ENCODE assay signal across 19 cellular contexts in the genomic region with DNA sequence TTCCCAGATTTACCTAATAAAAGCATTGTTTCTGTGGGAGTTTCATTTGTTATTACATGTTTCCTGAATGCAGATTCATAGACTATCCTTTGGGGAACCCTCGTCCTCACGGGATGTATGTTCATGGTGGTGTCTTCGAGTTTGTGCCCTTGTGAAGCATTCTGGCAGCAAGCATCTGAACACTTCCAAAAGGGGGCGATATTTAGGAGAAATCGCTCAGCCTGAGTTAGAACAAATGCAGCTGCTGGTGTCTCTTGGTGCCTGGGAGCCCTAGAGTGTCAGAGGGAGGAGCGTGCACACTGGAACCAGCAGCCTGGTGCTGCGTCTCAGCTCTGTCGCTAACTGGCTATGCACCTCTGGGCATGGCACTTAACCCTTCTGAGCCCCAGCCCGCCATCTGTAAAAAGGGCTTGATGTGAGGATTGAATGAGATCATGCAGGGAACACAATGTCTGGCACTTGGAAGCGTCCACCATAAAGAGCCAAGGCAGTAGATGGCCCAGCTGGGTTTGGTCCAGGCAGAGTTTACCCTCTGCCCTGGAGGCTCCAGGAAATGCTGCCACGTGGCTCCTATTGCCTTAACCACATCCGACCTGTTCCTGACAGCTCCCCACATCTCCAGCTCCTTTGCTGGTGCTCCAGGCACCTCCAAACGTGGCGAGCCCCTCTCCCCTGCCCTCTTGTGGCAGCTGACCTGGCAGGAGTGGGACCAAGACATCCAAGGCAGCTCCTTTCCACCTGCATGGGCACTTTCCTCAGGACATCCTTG. TPM values are rescaled to one million over a fixed set of nuclear protein-coding genes. Genes with fewer than 3 reads are reported as not detected.
DNase-seq lines count a peak whose midpoint lies in the region; ATAC-seq, FAIRE-seq and TF ChIP-seq lines count a peak whose summit lies in the region.
"Had no signal": no experiment of that assay in that cellular context is flagged by ENCODE, and none has a peak within 500 bp of the region (broad histone marks: within the 10 kb centered on the region; RNA-seq: fewer than 3 reads in every experiment).

No MANE protein-coding gene starts in this region.

- H3K27me3 ChIP-seq in mammary epithelial cell (ENCODE audit: insufficient read depth, low read length) (no peaks in the 10 kb centered on the region), Loucy (ENCODE audit: insufficient read depth, low read length, poor library complexity, severe bottlenecking) (no peaks in the 10 kb centered on the region), K562 (ENCODE audit: control insufficient read depth in 2 of 2, insufficient read depth in 2 of 2, low read length in 2 of 2) (peaks cover 0 to 3% of the 10 kb centered on the region in 2 experiments; a peak in 1 of 5 replicates)
- H3K27me3 ChIP-seq: uterus had no signal

- H3K9me1 ChIP-seq in K562 (ENCODE audit: control insufficient read depth, insufficient read depth, low read length), result no peaks in the 10 kb centered on the region

- TF ChIP-seq CTCF in mammary epithelial cell (conservative IDR thresholded peaks at IDR 0.05 in 1 of 2, IDR thresholded peaks at IDR 0.05 in 1 of 2; ENCODE audit: extremely low read depth in 1 of 2, insufficient read depth in 1 of 2, low read depth in 1 of 2, low read length in 2 of 2), result peak; percentile 9 to 13
- no peak for TF ChIP-seq CTCF in MCF 10A (IDR thresholded peaks at IDR 0.05; ENCODE audit: unreplicated experiment)
- peak; percentile 41 for TF ChIP-seq CTCF in Loucy (conservative IDR thresholded peaks at IDR 0.05; ENCODE audit: low read length)
- peak; percentile 22 to 34 (median 31); a peak in 2 of 6 replicates for TF ChIP-seq CTCF in K562 (IDR thresholded peaks at IDR 0.05 in 2 of 3, conservative IDR thresholded peaks at IDR 0.05 in 1 of 3; ENCODE audit: insufficient read depth in 2 of 3, low read depth in 1 of 3, low read length in 3 of 3)

- TF ChIP-seq RAD21 in K562 (CRISPR knock-in tag; conservative IDR thresholded peaks at IDR 0.05 in 1 of 2, IDR thresholded peaks at IDR 0.05 in 1 of 2), result 0 out of 4 replicates have a peak, but pooled peaks of 1 of the 2 experiments have one; percentile 4

- CTCF ChIA-PET in mammary epithelial cell (lab: Charles Lee; ENCODE audit: low non-redundant PET), result interaction anchor here (0.6 kb wide), 1 partner anchor 10 kb away, joined by 3 read pairs; no protein-coding TSS in a partner anchor
- CTCF ChIA-PET in MCF 10A (lab: Yijun Ruan, JAX), result interaction anchor here (0.6 to 6.5 kb wide), 23 partner anchors 11 to 1321 kb away, joined by 3 to 120 read pairs (median 4); no protein-coding TSS in a partner anchor
- CTCF ChIA-PET in K562 (lab: Yijun Ruan, JAX; ENCODE audit: low intra/inter-chr PET ratio), result no interaction called here

- no peak overlapping the region for H2AFZ ChIP-seq in mammary epithelial cell (ENCODE audit: low read depth, low read length)
- H2AFZ ChIP-seq in Loucy (ENCODE audit: low read length), result no peak overlapping the region
- H2AFZ ChIP-seq in K562 (ENCODE audit: low read depth, low read length), result no peak overlapping the region

- H3K4me1 ChIP-seq in mammary epithelial cell (ENCODE audit: insufficient read depth, low read length), result no peaks in the 10 kb centered on the region
- H3K4me1 ChIP-seq in Loucy (ENCODE audit: insufficient read depth, low read length, poor library complexity, severe bottlenecking), result no peaks in the 10 kb centered on the region
- no peaks in the 10 kb centered on the region for H3K4me1 ChIP-seq in K562 (replicated peaks in 1 of 2; ENCODE audit: control insufficient read depth in 2 of 2, insufficient read depth in 2 of 2, low read length in 2 of 2)
- H3K4me1 ChIP-seq: uterus had no signal

- DNase-seq in mammary epithelial cell, result no peak
- no peak for DNase-seq in MCF 10A (ENCODE audit: unreplicated experiment)
- peak in 2 of 4 experiments; percentile 15 to 22 for DNase-seq in K562 (ENCODE audit: extremely low read depth in 1 of 4, low spot score in 3 of 4)
- peak; percentile 28 for DNase-seq in urothelium cell line (ENCODE audit: low spot score)
- no peak for DNase-seq in activated CD4-positive, alpha-beta T cell treated with anti-CD3 and anti-CD28 coated beads for 4 hours
- DNase-seq: activated CD4-positive, alpha-beta memory T cell treated with anti-CD3 and anti-CD28 coated beads, Interleukin-2, amount 10 ng/mL, durations not matched to agents 7 days and 5 days; aorta; IMR-90; NCI-H2029 treated with DMSO at 0.1 percent for 48 hours; stimulated activated naive CD4-positive, alpha-beta T cell; uterus had no signal

- TF ChIP-seq EP300 in K562 (IDR thresholded peaks at IDR 0.05; ENCODE audit: low read length), result no peak

- H3K27ac Mint-ChIP-seq in MCF 10A (ENCODE audit: low read depth, unreplicated experiment), result no peak overlapping the region
- H3K27ac Mint-ChIP-seq: activated CD4-positive, alpha-beta memory T cell treated with anti-CD3 and anti-CD28 coated beads, Interleukin-2, amount 10 ng/mL, durations not matched to agents 7 days and 5 days; memory B cell had no signal

- H3K4me1 Mint-ChIP-seq in MCF 10A (ENCODE audit: insufficient read depth, unreplicated experiment), result no peaks in the 10 kb centered on the region
- H3K4me1 Mint-ChIP-seq: activated CD4-positive, alpha-beta memory T cell treated with anti-CD3 and anti-CD28 coated beads, Interleukin-2, amount 10 ng/mL, durations not matched to agents 7 days and 5 days had no signal

- H4K20me1 ChIP-seq in mammary epithelial cell (ENCODE audit: insufficient read depth, low read length) (no peaks in the 10 kb centered on the region), Loucy (ENCODE audit: insufficient read depth, low read length, poor library complexity, severe bottlenecking) (no peaks in the 10 kb centered on the region), K562 (replicated peaks; ENCODE audit: control insufficient read depth, insufficient read depth, low read length) (0 out of 2 replicates have a peak, but pooled peaks cover 12% of the 10 kb centered on the region)

- intact Hi-C loops in mammary epithelial cell (cut with micrococcal nuclease) (no loop called here), MCF 10A (cut with micrococcal nuclease) (no loop called here), K562 (cut with micrococcal nuclease) (no loop called here)

- peaks cover 32% of the 10 kb centered on the region for H3K27me3 Mint-ChIP-seq in MCF 10A (ENCODE audit: insufficient read depth, unreplicated experiment)

- dilution Hi-C loops in mammary epithelial cell (cut with HindIII; ENCODE audit: low sequenced_read_pairs), result no loop called here

- in situ Hi-C loops in mammary epithelial cell (cut with MboI; ENCODE audit: low sequenced_read_pairs in 2 of 2), result loop anchor here (10.0 to 25.0 kb wide), 2 partner anchors 654 to 661 kb away; no protein-coding TSS in a partner anchor
- in situ Hi-C loops in K562 (cut with MboI), result loop anchor here (10.0 kb wide), 1 partner anchor 654 kb away; no protein-coding TSS in a partner anchor

- BruUV-seq in mammary epithelial cell (replicated peaks; lab: Mats Ljungman, UMichigan) (no TSS peak), MCF 10A (replicated peaks; lab: Mats Ljungman, UMichigan) (no TSS peak), K562 (replicated peaks; lab: Mats Ljungman, UMichigan) (no TSS peak)

- H3K4me3 Mint-ChIP-seq in MCF 10A (ENCODE audit: unreplicated experiment), result no peak overlapping the region
- H3K4me3 Mint-ChIP-seq: activated CD4-positive, alpha-beta memory T cell treated with anti-CD3 and anti-CD28 coated beads, Interleukin-2, amount 10 ng/mL, durations not matched to agents 7 days and 5 days; memory B cell had no signal

- no peaks in the 10 kb centered on the region for H3K9me3 Mint-ChIP-seq in MCF 10A (ENCODE audit: unreplicated experiment)
- H3K9me3 Mint-ChIP-seq: activated CD4-positive, alpha-beta memory T cell treated with anti-CD3 and anti-CD28 coated beads, Interleukin-2, amount 10 ng/mL, durations not matched to agents 7 days and 5 days had no signal

- no peak overlapping the region for H3K4me2 ChIP-seq in mammary epithelial cell (ENCODE audit: insufficient read depth, low read depth, low read length)
- no peak overlapping the region for H3K4me2 ChIP-seq in Loucy (ENCODE audit: low read depth, low read length, poor library complexity, severe bottlenecking)
- no peak overlapping the region for H3K4me2 ChIP-seq in K562 (ENCODE audit: insufficient read depth, low read length)

- POLR2A ChIA-PET in MCF 10A (lab: Yijun Ruan, JAX), result no interaction called here
- POLR2A ChIA-PET in K562 (lab: Yijun Ruan, JAX), result interaction anchor here (0.7 kb wide), 1 partner anchor 389 kb away, joined by 4 read pairs; no protein-coding TSS in a partner anchor

- H3K9ac ChIP-seq in mammary epithelial cell (ENCODE audit: insufficient read depth, low read length) (no peak overlapping the region), Loucy (ENCODE audit: low read depth, low read length, poor library complexity, severe bottlenecking) (no peak overlapping the region), K562 (ENCODE audit: insufficient read depth in 1 of 2, low read depth in 2 of 2, low read length in 2 of 2) (no peak overlapping the region)

- ATAC-seq in K562 (peak; percentile 67), GM21619 (IDR thresholded peaks at IDR 0.05; ENCODE audit: unreplicated experiment) (no peak), GM21717 (IDR thresholded peaks at IDR 0.05; ENCODE audit: unreplicated experiment) (no peak)
- ATAC-seq: sciatic nerve had no signal

- H3K27ac ChIP-seq in mammary epithelial cell (ENCODE audit: insufficient read depth, low read depth, low read length), result no peak overlapping the region
- no peak overlapping the region for H3K27ac ChIP-seq in K562 (ENCODE audit: extremely low read depth, low read depth, low read length)
- H3K27ac ChIP-seq: neutrophil, RWPE1, uterus had no signal

- no peak for TF ChIP-seq POLR2A in K562 (conservative IDR thresholded peaks at IDR 0.05)

- no peak overlapping the region for H3K4me3 ChIP-seq in mammary epithelial cell (replicated peaks in 1 of 3; ENCODE audit: insufficient read depth in 1 of 3, low read depth in 2 of 3, low read length in 3 of 3)
- no peak overlapping the region for H3K4me3 ChIP-seq in Loucy (ENCODE audit: low read length, poor library complexity, severe bottlenecking)
- H3K4me3 ChIP-seq in K562, result no peak overlapping the region
- H3K4me3 ChIP-seq: uterus had no signal

- H3K36me3 Mint-ChIP-seq in MCF 10A (ENCODE audit: insufficient read depth, unreplicated experiment), result no peaks in the 10 kb centered on the region
- H3K36me3 Mint-ChIP-seq: memory B cell had no signal

- H3K79me2 ChIP-seq in mammary epithelial cell (ENCODE audit: insufficient read depth, low read length) (no peaks in the 10 kb centered on the region), Loucy (ENCODE audit: insufficient read depth, low read length) (no peaks in the 10 kb centered on the region), K562 (ENCODE audit: control insufficient read depth, insufficient read depth, low read length) (no peaks in the 10 kb centered on the region)

- H3K9me2 ChIP-seq in Loucy (replicated peaks; ENCODE audit: low read depth, low read length), result no peaks in the 10 kb centered on the region

- H3K36me3 ChIP-seq in mammary epithelial cell (ENCODE audit: insufficient read depth, low read length) (no peaks in the 10 kb centered on the region), Loucy (ENCODE audit: insufficient read depth, low read length) (no peaks in the 10 kb centered on the region), K562 (ENCODE audit: control insufficient read depth, insufficient read depth, low read length) (no peaks in the 10 kb centered on the region)
- H3K36me3 ChIP-seq: neutrophil, uterus had no signal

- H3K9me3 ChIP-seq in mammary epithelial cell (replicated peaks; ENCODE audit: insufficient read depth, low read length), result no peaks in the 10 kb centered on the region
- H3K9me3 ChIP-seq in Loucy (ENCODE audit: insufficient read depth, low read depth, low read length), result no peaks in the 10 kb centered on the region
- no peaks in the 10 kb centered on the region for H3K9me3 ChIP-seq in K562 (replicated peaks; ENCODE audit: control insufficient read depth, insufficient read depth, low read depth, low read length)
- H3K9me3 ChIP-seq: neutrophil, uterus had no signal

- WGBS in mammary epithelial cell (ENCODE audit: low coverage, missing lambda C conversion rate), result 23% methylated on average over 12 of the region's 14 CpGs
- 2% methylated on average over 14 of the region's 14 CpGs for WGBS in K562 (ENCODE audit: insufficient coverage, low coverage, missing lambda C conversion rate)

- H3F3A ChIP-seq in Loucy (ENCODE audit: low read depth), result no peaks in the 10 kb centered on the region

- FAIRE-seq in K562 (lab: Jason Lieb, UNC) (no peak), urothelium cell line (lab: Jason Lieb, UNC) (no peak)

RNA-seq across cellular contexts. Expression of gene C16orf78, which starts 25.0 kb away (rescaled TPM):
- total RNA-seq in mammary epithelial cell (not detected), MCF 10A (2022) (not detected in 2 replicates), K562 (2014; rRNA removed) (not detected in 2 replicates), K562 (2014; rRNA removed; fragmentation: Illumina TruSeq; extraction: Trizol) (not detected in 2 replicates), K562 (2015; rRNA removed; fragmentation: Illumina TruSeq; extraction: Trizol) (not detected in 2 replicates), K562 (2021) (not detected in 2 replicates)
- polyA plus RNA-seq in mammary epithelial cell (not detected), K562 (2011; rRNA removed) (not detected in 2 replicates), K562 (2014; fragmentation: Illumina TruSeq; extraction: Trizol) (not detected in 2 replicates), K562 (2014; fragmentation: Nextera tagmentation; extraction: Ambion mirVana) (not detected), K562 (2014; rRNA removed) (not detected in 2 replicates)
- polyA minus RNA-seq in mammary epithelial cell, result not detected
- not detected in 2 replicates for total RNA-seq in K562 (2011; cell fraction: chromatin; rRNA removed; ENCODE audit: low replicate concordance)
- not detected in 2 replicates for total RNA-seq in K562 (2011; cell fraction: nucleolus; rRNA removed)
- not detected in 2 replicates for total RNA-seq in K562 (2011; cell fraction: nucleoplasm; rRNA removed)
- polyA plus RNA-seq in K562 (2011; cell fraction: cytosol; rRNA removed), result not detected in 2 replicates
- polyA plus RNA-seq in K562 (2011; cell fraction: nucleus; rRNA removed), result not detected in 2 replicates
- not detected in 2 replicates for polyA plus RNA-seq in K562 (2012)
- not detected in 2 replicates for polyA minus RNA-seq in K562 (2011; rRNA and poly(A)+ RNA removed)
- not detected in 2 replicates for polyA minus RNA-seq in K562 (2011; cell fraction: cytosol; rRNA and poly(A)+ RNA removed)
- polyA minus RNA-seq in K562 (2011; cell fraction: nucleus; rRNA and poly(A)+ RNA removed), result not detected in 2 replicates
- total RNA-seq: activated CD4-positive, alpha-beta memory T cell treated with anti-CD3 and anti-CD28 coated beads, Interleukin-2, amount 10 ng/mL, durations not matched to agents 7 days and 5 days; aorta; dermis microvascular lymphatic vessel endothelial cell; IMR-90; sciatic nerve; uterus had no signal
- polyA plus RNA-seq: aorta, IMR-90 had no signal
